Comparison of ENCODE assay signal across 13 cellular contexts in genomic region chr11:37988031-37988430, GRCh38.
DNase-seq lines count a peak whose midpoint lies in the region; ATAC-seq and TF ChIP-seq lines count a peak whose summit lies in the region.
"Had no signal": no experiment of that assay in that cellular context is flagged by ENCODE, and none has a peak within 500 bp of the region (broad histone marks: within the 10 kb centered on the region; RNA-seq: fewer than 3 reads in every experiment).

No MANE protein-coding gene starts in this region.

- H3K27me3 ChIP-seq in neural progenitor cell (no peaks in the 10 kb centered on the region), ascending aorta (no peaks in the 10 kb centered on the region)

- H3K9me3 ChIP-seq in neural progenitor cell (ENCODE audit: low read depth) = no peaks in the 10 kb centered on the region
- no peaks in the 10 kb centered on the region for H3K9me3 ChIP-seq in ascending aorta

- no peak for ATAC-seq in activated T-cell treated with anti-CD3 and anti-CD28 coated beads, Interleukin-2, amount 50 U/mL, for 4 hours
- ATAC-seq in stimulated activated effector memory CD8-positive, alpha-beta T cell treated with anti-CD3 and anti-CD28 coated beads, Interleukin-12 subunit alpha, Interleukin-12 subunit beta, amount 100 ng/mL, for 72 hours = no peak
- ATAC-seq: Panc1 had no signal

- in situ Hi-C loops in G401 (cut with HindIII; ENCODE audit: low sequenced_read_pairs) = no loop called here

- peaks cover 2% of the 10 kb centered on the region for H3K9me3 Mint-ChIP-seq in neural progenitor cell
- peaks cover 10% of the 10 kb centered on the region for H3K9me3 Mint-ChIP-seq in activated T-cell treated with anti-CD3 and anti-CD28 coated beads, Interleukin-2, amount 50 U/mL, for 4 hours
- H3K9me3 Mint-ChIP-seq in stimulated activated effector memory CD8-positive, alpha-beta T cell treated with anti-CD3 and anti-CD28 coated beads, Interleukin-12 subunit alpha, Interleukin-12 subunit beta, amount 100 ng/mL, for 72 hours = peaks cover 20% of the 10 kb centered on the region

- H3K36me3 Mint-ChIP-seq in neural progenitor cell = no peaks in the 10 kb centered on the region
- H3K36me3 Mint-ChIP-seq in activated T-cell treated with anti-CD3 and anti-CD28 coated beads, Interleukin-2, amount 50 U/mL, for 4 hours (ENCODE audit: insufficient read depth) = no peaks in the 10 kb centered on the region
- H3K36me3 Mint-ChIP-seq in stimulated activated effector memory CD8-positive, alpha-beta T cell treated with anti-CD3 and anti-CD28 coated beads, Interleukin-12 subunit alpha, Interleukin-12 subunit beta, amount 100 ng/mL, for 72 hours = no peaks in the 10 kb centered on the region
- H3K36me3 Mint-ChIP-seq: activated naive CD8-positive, alpha-beta T cell treated with anti-CD3 and anti-CD28 coated beads for 36 hours had no signal

- no peaks in the 10 kb centered on the region for H3K4me1 ChIP-seq in neural progenitor cell
- H3K4me1 ChIP-seq in ascending aorta = no peaks in the 10 kb centered on the region

- DNase-seq in G401 (ENCODE audit: low spot score) (peak; percentile 7), amniotic stem cell (lab: John Stamatoyannopoulos, UW) (peak; percentile 21), fibroblast of the conjunctiva (ENCODE audit: low read depth) (peak; percentile 72), neural progenitor cell (ENCODE audit: low spot score) (no peak), NCI-H128 (lab: John Stamatoyannopoulos, UW; ENCODE audit: unreplicated experiment) (no peak), ascending aorta (ENCODE audit: low spot score in 2 of 2) (no peak)
- DNase-seq in activated T-cell treated with anti-CD3 and anti-CD28 coated beads, Interleukin-2, amount 50 U/mL, for 4 hours = no peak
- DNase-seq in stimulated activated effector memory CD8-positive, alpha-beta T cell treated with anti-CD3 and anti-CD28 coated beads, Interleukin-12 subunit alpha, Interleukin-12 subunit beta, amount 100 ng/mL, for 72 hours (ENCODE audit: low spot score in 2 of 2) = no peak
- DNase-seq: activated CD8-positive, alpha-beta memory T cell treated with anti-CD3 and anti-CD28 coated beads, Interleukin-2, amount 50 U/mL, for 4 hours; activated naive CD8-positive, alpha-beta T cell treated with anti-CD3 and anti-CD28 coated beads for 36 hours; CD4-positive, alpha-beta T cell; NCI-H2171 had no signal

- no peak overlapping the region for H3K27ac Mint-ChIP-seq in neural progenitor cell
- H3K27ac Mint-ChIP-seq in stimulated activated effector memory CD8-positive, alpha-beta T cell treated with anti-CD3 and anti-CD28 coated beads, Interleukin-12 subunit alpha, Interleukin-12 subunit beta, amount 100 ng/mL, for 72 hours = no peak overlapping the region
- H3K27ac Mint-ChIP-seq: activated naive CD8-positive, alpha-beta T cell treated with anti-CD3 and anti-CD28 coated beads for 36 hours; CD4-positive, alpha-beta T cell had no signal

- H3K4me3 Mint-ChIP-seq in neural progenitor cell = no peak overlapping the region
- H3K4me3 Mint-ChIP-seq in activated T-cell treated with anti-CD3 and anti-CD28 coated beads, Interleukin-2, amount 50 U/mL, for 4 hours = no peak overlapping the region
- H3K4me3 Mint-ChIP-seq in stimulated activated effector memory CD8-positive, alpha-beta T cell treated with anti-CD3 and anti-CD28 coated beads, Interleukin-12 subunit alpha, Interleukin-12 subunit beta, amount 100 ng/mL, for 72 hours = no peak overlapping the region
- H3K4me3 Mint-ChIP-seq: activated naive CD8-positive, alpha-beta T cell treated with anti-CD3 and anti-CD28 coated beads for 36 hours; CD4-positive, alpha-beta T cell had no signal

- no peaks in the 10 kb centered on the region for H3F3A ChIP-seq in neural progenitor cell (ENCODE audit: low read depth)

- no peak for TF ChIP-seq CTCF in neural progenitor cell (IDR thresholded peaks at IDR 0.05)
- no peak for TF ChIP-seq CTCF in ascending aorta (IDR thresholded peaks at IDR 0.05)

- peaks cover 2% of the 10 kb centered on the region for H3K4me1 Mint-ChIP-seq in neural progenitor cell
- H3K4me1 Mint-ChIP-seq in activated T-cell treated with anti-CD3 and anti-CD28 coated beads, Interleukin-2, amount 50 U/mL, for 4 hours (ENCODE audit: low read depth) = no peaks in the 10 kb centered on the region
- no peaks in the 10 kb centered on the region for H3K4me1 Mint-ChIP-seq in stimulated activated effector memory CD8-positive, alpha-beta T cell treated with anti-CD3 and anti-CD28 coated beads, Interleukin-12 subunit alpha, Interleukin-12 subunit beta, amount 100 ng/mL, for 72 hours
- H3K4me1 Mint-ChIP-seq: activated naive CD8-positive, alpha-beta T cell treated with anti-CD3 and anti-CD28 coated beads for 36 hours had no signal

- H3K79me2 ChIP-seq in neural progenitor cell (ENCODE audit: low read depth) = no peaks in the 10 kb centered on the region

- H3K27ac ChIP-seq in neural progenitor cell = no peak overlapping the region
- H3K27ac ChIP-seq in ascending aorta = no peak overlapping the region

- no peak overlapping the region for H3K4me2 ChIP-seq in neural progenitor cell

- H2AFZ ChIP-seq in neural progenitor cell (replicated peaks) = peak overlapping the region; percentile 66

- H3K9ac ChIP-seq in neural progenitor cell = no peak overlapping the region

- no peaks in the 10 kb centered on the region for H3K36me3 ChIP-seq in neural progenitor cell
- H3K36me3 ChIP-seq in ascending aorta = no peaks in the 10 kb centered on the region

- intact Hi-C loops in ascending aorta (cut with DNase I) = no loop called here

- no peaks in the 10 kb centered on the region for H4K20me1 ChIP-seq in neural progenitor cell (ENCODE audit: low read depth)

- H3K27me3 Mint-ChIP-seq in neural progenitor cell (ENCODE audit: insufficient read depth, low read depth) = no peaks in the 10 kb centered on the region
- no peaks in the 10 kb centered on the region for H3K27me3 Mint-ChIP-seq in activated T-cell treated with anti-CD3 and anti-CD28 coated beads, Interleukin-2, amount 50 U/mL, for 4 hours (ENCODE audit: low read depth)
- H3K27me3 Mint-ChIP-seq: activated naive CD8-positive, alpha-beta T cell treated with anti-CD3 and anti-CD28 coated beads for 36 hours; CD4-positive, alpha-beta T cell had no signal

- H3K4me3 ChIP-seq in neural progenitor cell (no peak overlapping the region), ascending aorta (no peak overlapping the region)

Comparison
In these comparisons a context has a peak if more than half of its experiments do, and no peak if none do; other contexts are left out.
1. DNase-seq: peak in G401 (single experiment), amniotic stem cell (single experiment) and fibroblast of the conjunctiva (single experiment); none in neural progenitor cell (single experiment), activated T-cell treated with anti-CD3 and anti-CD28 coated beads, Interleukin-2, amount 50 U/mL, for 4 hours (single experiment), NCI-H128 (single experiment), stimulated activated effector memory CD8-positive, alpha-beta T cell treated with anti-CD3 and anti-CD28 coated beads, Interleukin-12 subunit alpha, Interleukin-12 subunit beta, amount 100 ng/mL, for 72 hours (0 of 2) and ascending aorta (0 of 2).